In genomic region chr15:77630064-77630463, GRCh38 we compare ENCODE assay signal across 23 cellular contexts. TPM values are rescaled to one million over a fixed set of nuclear protein-coding genes. Genes with fewer than 3 reads are reported as not detected.
"Had no signal": no experiment of that assay in that cellular context is flagged by ENCODE, and none has a peak within 500 bp of the region (broad histone marks: within the 10 kb centered on the region; RNA-seq: fewer than 3 reads in every experiment).

No MANE protein-coding gene starts in this region.

- H3K27ac ChIP-seq: ascending aorta, breast epithelium, esophagus squamous epithelium, hepatocyte, lower lobe of right lung, psoas muscle, right lobe of liver, stomach, testis, upper lobe of right lung had no signal

- H3K4me3 ChIP-seq: ascending aorta, hepatocyte, lower lobe of right lung, psoas muscle, right lobe of liver, stomach, testis, upper lobe of right lung had no signal

- H3K4me1 ChIP-seq: testis had no signal

- DNase-seq: activated CD4-positive, alpha-beta T cell treated with anti-CD3 and anti-CD28 coated beads for 1 hour; activated gamma-delta T cell; effector memory CD8-positive, alpha-beta T cell; esophagus squamous epithelium; lower lobe of right lung; natural killer cell; psoas muscle; right lobe of liver; small intestine; stimulated activated CD4-positive, alpha-beta T cell treated with anti-CD3 and anti-CD28 coated beads, Interleukin-4, amount 100 ng/mL, for 24 hours; stomach; testis; upper lobe of right lung had no signal

- ATAC-seq: effector memory CD8-positive, alpha-beta T cell; lower lobe of right lung; natural killer cell; psoas muscle; right lobe of liver; stimulated activated effector memory CD8-positive, alpha-beta T cell treated with anti-CD3 and anti-CD28 coated beads, Interleukin-12 subunit alpha, Interleukin-12 subunit beta, amount 100 ng/mL, for 72 hours; upper lobe of right lung had no signal

- H3K9me3 ChIP-seq: ascending aorta, breast epithelium, esophagus squamous epithelium, lower lobe of right lung, psoas muscle, right lobe of liver, stomach, testis, upper lobe of right lung had no signal

- H3K9me3 Mint-ChIP-seq: activated naive CD4-positive, alpha-beta T cell treated with anti-CD3 and anti-CD28 coated beads, Interleukin-2, amount 50 U/mL, for 24 hours; dendritic cell treated with granulocyte-macrophage colony-stimulating factor and Interleukin-4, amounts not matched to agents 40 ng/mL and 50 ng/mL, for 4 days; effector memory CD8-positive, alpha-beta T cell; natural killer cell; stimulated activated effector memory CD8-positive, alpha-beta T cell treated with anti-CD3 and anti-CD28 coated beads, Interleukin-12 subunit alpha, Interleukin-12 subunit beta, amount 100 ng/mL, for 72 hours had no signal

- H3K4me3 Mint-ChIP-seq: activated naive CD4-positive, alpha-beta T cell treated with anti-CD3 and anti-CD28 coated beads, Interleukin-2, amount 50 U/mL, for 24 hours; dendritic cell treated with granulocyte-macrophage colony-stimulating factor and Interleukin-4, amounts not matched to agents 40 ng/mL and 50 ng/mL, for 4 days; effector memory CD8-positive, alpha-beta T cell; natural killer cell; stimulated activated effector memory CD8-positive, alpha-beta T cell treated with anti-CD3 and anti-CD28 coated beads, Interleukin-12 subunit alpha, Interleukin-12 subunit beta, amount 100 ng/mL, for 72 hours had no signal

- H3K36me3 ChIP-seq: ascending aorta, breast epithelium, esophagus squamous epithelium, lower lobe of right lung, right lobe of liver, stomach, upper lobe of right lung, WERI-Rb-1 had no signal

- H3K27ac Mint-ChIP-seq: activated naive CD4-positive, alpha-beta T cell treated with anti-CD3 and anti-CD28 coated beads, Interleukin-2, amount 50 U/mL, for 24 hours; dendritic cell treated with granulocyte-macrophage colony-stimulating factor and Interleukin-4, amounts not matched to agents 40 ng/mL and 50 ng/mL, for 4 days; effector memory CD8-positive, alpha-beta T cell; natural killer cell; stimulated activated effector memory CD8-positive, alpha-beta T cell treated with anti-CD3 and anti-CD28 coated beads, Interleukin-12 subunit alpha, Interleukin-12 subunit beta, amount 100 ng/mL, for 72 hours had no signal

- H3K36me3 Mint-ChIP-seq: activated naive CD4-positive, alpha-beta T cell treated with anti-CD3 and anti-CD28 coated beads, Interleukin-2, amount 50 U/mL, for 24 hours; natural killer cell; stimulated activated effector memory CD8-positive, alpha-beta T cell treated with anti-CD3 and anti-CD28 coated beads, Interleukin-12 subunit alpha, Interleukin-12 subunit beta, amount 100 ng/mL, for 72 hours had no signal

RNA-seq across cellular contexts. Expression of gene LINGO1, which starts 2.6 kb away (rescaled TPM):
- total RNA-seq: activated CD8-positive, alpha-beta memory T cell treated with anti-CD3 and anti-CD28 coated beads for 36 hours; natural killer cell; T-helper 2 cell treated with Interferon-gamma antibody and Interleukin-4, amounts not matched to agents 100 ng/mL and 5 ng/mL, for 36 hours had no signal
- polyA plus RNA-seq: keratinocyte had no signal
